In the genomic region with DNA sequence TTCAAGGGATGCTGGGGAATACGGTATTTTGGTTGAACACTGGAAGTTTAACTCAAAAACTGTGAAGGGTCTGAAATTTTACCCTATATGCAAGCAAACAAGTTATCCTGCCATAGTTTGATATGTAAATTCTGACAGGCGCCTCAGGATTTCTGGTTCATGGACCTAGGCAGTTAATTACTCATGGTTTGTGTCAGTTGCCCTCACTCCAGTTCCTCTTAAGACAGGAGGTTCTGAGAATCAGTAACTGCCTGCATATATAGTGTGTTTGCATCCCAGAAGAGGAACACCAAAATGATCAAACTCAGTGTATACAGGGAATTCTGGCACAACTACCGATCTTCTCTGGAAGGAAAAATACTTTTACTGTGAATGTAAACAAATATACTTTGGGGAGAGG, we compare ENCODE assay signal across 21 cellular contexts.
"Had no signal": no experiment of that assay in that cellular context is flagged by ENCODE, and none has a peak within 500 bp of the region (broad histone marks: within the 10 kb centered on the region; RNA-seq: fewer than 3 reads in every experiment).

No MANE protein-coding gene starts in this region.

- H3K4me3 ChIP-seq: K562, PC-9, Peyer's patch, SJSA1, SK-N-MC had no signal

- H3K36me3 ChIP-seq: Peyer's patch, SJSA1 had no signal

- H3K4me1 ChIP-seq: Peyer's patch, SJSA1 had no signal

- H3K27ac ChIP-seq: PC-9, Peyer's patch, SJSA1, SK-N-MC had no signal

- H3K9me3 ChIP-seq: Peyer's patch, SJSA1 had no signal

- H3K4me2 ChIP-seq: PC-9 had no signal

- ATAC-seq: K562, Right ventricle myocardium inferior, T-cell had no signal

- H3K27me3 ChIP-seq: Peyer's patch, SJSA1 had no signal

- DNase-seq: NCI-H1092, NCI-H1105 treated with DMSO at 0.1 percent for 48 hours, NCI-H1417 treated with DMSO at 0.1 percent for 48 hours, NCI-H146, NCI-H1694 treated with DMSO at 0.1 percent for 48 hours, NCI-H1930, NCI-H2081, NCI-H2107, NCI-H2227 treated with DMSO at 0.1 percent for 48 hours, NCI-H524, NCI-H69, NCI-H774, PC-9, Peyer's patch, SIG-M5, SW 1271, T-cell had no signal
